Comparison of ENCODE assay signal across 15 cellular contexts in the genomic region with DNA sequence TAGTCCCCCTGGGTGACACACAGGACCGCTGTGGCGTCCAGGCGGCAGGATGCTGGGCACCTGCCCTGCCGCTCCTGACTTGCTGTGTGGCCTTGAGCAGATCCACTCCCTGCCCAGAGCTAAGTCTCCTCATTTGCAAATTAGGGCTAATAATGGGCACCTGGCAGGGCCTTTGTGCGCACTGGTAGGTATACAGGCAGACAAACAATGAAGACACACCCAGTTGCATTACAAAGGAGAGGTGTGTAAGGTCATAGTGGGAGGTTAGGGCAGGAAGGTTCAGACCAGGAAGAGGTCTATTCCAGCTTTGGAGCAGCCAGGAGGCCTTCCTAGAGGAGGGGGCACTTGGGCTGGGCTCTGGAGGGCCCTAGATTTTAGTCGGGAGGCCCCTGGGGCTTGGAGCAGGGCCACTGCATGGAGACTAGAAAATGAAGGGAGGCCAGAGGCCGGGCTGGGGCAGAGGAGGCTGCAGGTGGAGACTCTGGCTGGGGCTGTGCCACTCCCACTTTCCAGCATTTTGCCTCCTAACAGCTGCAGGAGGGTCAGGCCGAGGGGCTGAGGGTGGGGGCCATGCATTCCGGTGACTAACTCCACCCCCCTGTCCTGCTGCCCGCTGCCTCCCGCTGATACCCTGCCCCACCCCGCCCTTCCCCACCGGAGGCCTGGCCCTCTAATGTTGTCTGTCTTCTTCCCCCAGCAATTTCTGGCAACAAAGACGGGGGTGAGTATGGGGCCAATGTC. TPM values are rescaled to one million over a fixed set of nuclear protein-coding genes. Genes with fewer than 3 reads are reported as not detected.
A peak's percentile ranks its signal among the peaks of the same experiment; 100 is the strongest.
DNase-seq lines count a peak whose midpoint lies in the region; FAIRE-seq and TF ChIP-seq lines count a peak whose summit lies in the region.
"Had no signal": no experiment of that assay in that cellular context is flagged by ENCODE, and none has a peak within 500 bp of the region (broad histone marks: within the 10 kb centered on the region; RNA-seq: fewer than 3 reads in every experiment).

No MANE protein-coding gene starts in this region.

- H3K4me1 ChIP-seq in left ventricle myocardium inferior, result peaks cover 84% of the 10 kb centered on the region

- H3K4me3 ChIP-seq in left ventricle myocardium inferior, result peak overlapping the region; percentile 72
- H3K4me3 ChIP-seq: smooth muscle cell had no signal

- no peak for TF ChIP-seq CTCF in left ventricle myocardium inferior (IDR thresholded peaks at IDR 0.05; ENCODE audit: borderline replicate concordance)

- no peak for FAIRE-seq in HTR-8/SVneo (lab: Jason Lieb, UNC)
- FAIRE-seq: TTC549 had no signal

- peak; percentile 36 for DNase-seq in DMS153 treated with DMSO at 0.1 percent for 48 hours (lab: John Stamatoyannopoulos, UW; ENCODE audit: unreplicated experiment)
- DNase-seq in NCI-H526 (lab: John Stamatoyannopoulos, UW), result peak; percentile 62 to 77
- DNase-seq in left ventricle myocardium inferior, result peak; percentile 21
- peak; percentile 73 for DNase-seq in myocyte (ENCODE audit: low read depth)
- DNase-seq in NCI-H510A treated with DMSO at 0.1 percent for 48 hours (lab: John Stamatoyannopoulos, UW), result no peak
- no peak for DNase-seq in AML-193 (lab: John Stamatoyannopoulos, UW)
- no peak for DNase-seq in activated CD4-positive, alpha-beta T cell treated with anti-CD3 and anti-CD28 coated beads for 1 hour
- no peak for DNase-seq in HTR-8/SVneo (ENCODE audit: insufficient read length, low spot score)
- DNase-seq: activated CD4-positive, alpha-beta memory T cell treated with anti-CD3 and anti-CD28 coated beads, Interleukin-2, amount 10 ng/mL, durations not matched to agents 7 days and 5 days; amniotic stem cell; SK-N-SH had no signal

- no peaks in the 10 kb centered on the region for H3K9me3 ChIP-seq in left ventricle myocardium inferior (replicated peaks)
- H3K9me3 ChIP-seq: neutrophil, SK-N-SH had no signal

- H3K36me3 ChIP-seq in left ventricle myocardium inferior, result peaks cover 23% of the 10 kb centered on the region

- peak overlapping the region; percentile 93 for H3K27ac ChIP-seq in left ventricle myocardium inferior (replicated peaks)
- H3K27ac ChIP-seq: neutrophil had no signal

- no peaks in the 10 kb centered on the region for H3K27me3 ChIP-seq in left ventricle myocardium inferior (ENCODE audit: low read depth)

- intact Hi-C loops in left ventricle myocardium inferior (cut with micrococcal nuclease), result no loop called here

RNA-seq across cellular contexts. Expression of gene MYH7B, which starts 28.5 kb away (rescaled TPM):
- total RNA-seq in left ventricle myocardium inferior (253 TPM), myocyte (32.7 and 83.0 TPM in 2 replicates)
- polyA plus RNA-seq in myocyte (2012), result 14.8 TPM
- total RNA-seq: epithelial cell of proximal tubule, smooth muscle cell had no signal

RNA-seq across cellular contexts. Expression of gene GSS, which starts 28.6 kb away (rescaled TPM):
- 17.2 TPM for total RNA-seq in left ventricle myocardium inferior
- 79.3 and 83.7 TPM in 2 replicates for total RNA-seq in myocyte
- polyA plus RNA-seq in myocyte (2012), result 60.8 TPM

Comparison
In these comparisons a context has a peak if more than half of its experiments do, and no peak if none do; other contexts are left out.
1. DNase-seq: peak in DMS153 treated with DMSO at 0.1 percent for 48 hours (single experiment), NCI-H526 (2 of 2), left ventricle myocardium inferior (single experiment) and myocyte (single experiment); none in NCI-H510A treated with DMSO at 0.1 percent for 48 hours (single experiment), AML-193 (0 of 2), activated CD4-positive, alpha-beta T cell treated with anti-CD3 and anti-CD28 coated beads for 1 hour (single experiment) and HTR-8/SVneo (single experiment).